In the genomic region with DNA sequence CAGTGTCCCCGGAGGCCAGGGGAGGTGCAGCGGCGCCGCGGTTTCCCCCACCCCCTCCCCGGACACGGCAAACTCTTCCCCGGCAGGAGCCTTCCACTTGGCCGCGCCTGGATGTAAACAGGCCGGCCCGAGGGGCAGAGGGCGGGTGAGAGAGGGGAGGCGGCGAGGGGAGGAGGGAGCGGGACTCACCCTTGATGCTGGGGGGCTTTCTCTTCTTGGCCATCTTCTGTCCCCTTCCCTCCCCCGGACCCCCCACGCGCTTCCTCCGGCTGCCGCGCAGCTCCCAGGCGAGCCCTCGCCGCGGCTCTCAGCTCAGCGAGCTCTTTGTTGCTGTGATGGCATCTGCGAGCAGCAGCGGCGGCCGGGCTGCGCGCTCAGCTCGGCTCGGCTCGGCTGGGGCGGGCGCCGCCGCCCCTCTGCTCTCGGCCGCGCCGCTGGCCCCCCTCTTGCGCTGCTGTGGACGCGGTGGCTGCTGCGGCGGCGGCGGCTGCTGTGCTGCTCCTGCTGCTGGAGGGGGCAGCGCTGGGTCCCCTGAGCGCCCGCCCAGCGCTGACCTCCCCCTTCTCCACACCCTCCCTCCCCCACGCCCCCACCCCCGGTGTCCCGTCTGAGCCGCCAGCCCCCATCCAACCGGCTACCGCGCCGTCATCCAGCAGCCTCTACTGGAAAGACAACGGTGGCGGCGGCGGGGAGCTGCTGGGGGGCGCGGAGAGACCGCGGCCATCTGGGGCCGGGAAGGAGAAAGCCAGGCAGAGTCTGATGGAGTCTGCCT, we compare ENCODE assay signal across 8 cellular contexts. TPM values are rescaled to one million over a fixed set of nuclear protein-coding genes. Genes with fewer than 3 reads are reported as not detected.
DNase-seq lines count a peak whose midpoint lies in the region; ATAC-seq and TF ChIP-seq lines count a peak whose summit lies in the region.

No MANE protein-coding gene starts in this region.

- H3K9me3 Mint-ChIP-seq in T-cell, result peaks cover 0 to 6% (median 3%) of the 10 kb centered on the region in 3 donors

- H3K27me3 Mint-ChIP-seq in T-cell, result peaks cover 72 to 74% of the 10 kb centered on the region in 2 donors

- H3K36me3 ChIP-seq in right lobe of liver (no peaks in the 10 kb centered on the region), testis (ENCODE audit: low read depth, missing control alignments) (no peaks in the 10 kb centered on the region)

- H3K4me1 ChIP-seq in right lobe of liver (no peaks in the 10 kb centered on the region), testis (peaks cover 14% of the 10 kb centered on the region)

- TF ChIP-seq POLR2A in right lobe of liver (IDR thresholded peaks at IDR 0.05), result no peak
- TF ChIP-seq POLR2A in testis (IDR thresholded peaks at IDR 0.05), result no peak

- TF ChIP-seq CTCF in GM12865 (IDR thresholded peaks at IDR 0.05; ENCODE audit: insufficient read depth, low read depth, low read length, missing control alignments) (no peak), dorsolateral prefrontal cortex (IDR thresholded peaks at IDR 0.05 in 54 of 56, conservative IDR thresholded peaks at IDR 0.05 in 2 of 56; ENCODE audit: low read depth in 1 of 56, partially characterized antibody in 56 of 56) (peak in 1 of 56 donors; percentile 3), right lobe of liver (IDR thresholded peaks at IDR 0.05) (no peak), testis (IDR thresholded peaks at IDR 0.05) (no peak)

- POLR2A ChIA-PET in T-cell (lab: Charles Lee), result no interaction called here

- H3K27me3 ChIP-seq in dorsolateral prefrontal cortex, result peaks cover 0 to 20% (median 0%) of the 10 kb centered on the region in 45 donors
- H3K27me3 ChIP-seq in right lobe of liver, result peaks cover 0 to 5% of the 10 kb centered on the region in 2 donors
- H3K27me3 ChIP-seq in testis, result no peaks in the 10 kb centered on the region

- H3K36me3 Mint-ChIP-seq in T-cell, result no peaks in the 10 kb centered on the region

- intact Hi-C loops in dorsolateral prefrontal cortex (cut with DNase I) (no loop called here), right lobe of liver (cut with DNase I) (no loop called here), testis (cut with DNase I; ENCODE audit: low total_unique reads) (no loop called here)

- peak overlapping the region; percentile 53 to 68 (median 64) for H3K4me3 Mint-ChIP-seq in T-cell

- CTCF ChIA-PET in T-cell (lab: Charles Lee), result no interaction called here

- ATAC-seq in HG02870 (IDR thresholded peaks at IDR 0.05; ENCODE audit: unreplicated experiment) (peak; percentile 33), T-cell (replicated peaks in 1 of 4) (peak; percentile 57 to 72 (median 60)), right lobe of liver (peak; percentile 76 to 79 (median 77)), GM21526 (IDR thresholded peaks at IDR 0.05; ENCODE audit: low FRiP score, unreplicated experiment) (no peak)

- peak overlapping the region in 49 of 59 donors; percentile 15 to 83 (median 66) for H3K27ac ChIP-seq in dorsolateral prefrontal cortex
- H3K27ac ChIP-seq in right lobe of liver, result no peak overlapping the region
- H3K27ac ChIP-seq in testis, result no peak overlapping the region

- WGBS in right lobe of liver (ENCODE audit: insufficient coverage, low coverage, low lambda C conversion rate, missing lambda C conversion rate), result 3% methylated on average over 13 of the region's 72 CpGs
- 1% methylated on average over 65 of the region's 72 CpGs; no CpG with 5 or more reads in 1 of the 2 donors for WGBS in testis, 2 donors

- H3K9me3 ChIP-seq in right lobe of liver (no peaks in the 10 kb centered on the region), testis (no peaks in the 10 kb centered on the region)

- DNase-seq in GM12865 (ENCODE audit: low read depth) (no peak), T-cell (peak in 6 of 34 experiments; percentile 4 to 23 (median 11)), dorsolateral prefrontal cortex (peak in 7 of 10 donors; percentile 10 to 64 (median 37)), right lobe of liver (peak in 2 of 3 donors; percentile 43 to 51), testis (peak; percentile 29), AML-193 (lab: John Stamatoyannopoulos, UW) (no peak)

- H3K4me3 ChIP-seq in GM12865 (ENCODE audit: low read depth, low read length) (peak overlapping the region; percentile 11), dorsolateral prefrontal cortex (peak overlapping the region; percentile 47 to 87 (median 68)), right lobe of liver (peak overlapping the region in 2 of 3 donors; percentile 20 to 29), testis (peak overlapping the region; percentile 29 to 54)

- H3K4me1 Mint-ChIP-seq in T-cell, result peaks cover 20 to 28% (median 22%) of the 10 kb centered on the region in 3 donors

- H3K27ac Mint-ChIP-seq in T-cell, result no peak overlapping the region

RNA-seq across cellular contexts. Expression of a gene that starts 4.9 kb away (rescaled TPM):
- total RNA-seq in T-cell (1 to 10 TPM in 2 of 5 donors, under 1 TPM in 2, not detected in 1; 0.06 to 2.4 (median 0.84) TPM), dorsolateral prefrontal cortex (10 to 100 TPM in 16 of 120 experiments, 1 to 10 TPM in 104; 3.0 to 13.2 (median 7.8) TPM), right lobe of liver (1 to 10 TPM in 1 of 6 experiments, under 1 TPM in 4, not detected in 1; 0.14 to 1.4 (median 0.59) TPM), testis (1 to 10 TPM; 4.9 TPM)
- 10.6 TPM for polyA plus RNA-seq in testis (ENCODE audit: insufficient read depth, low read depth, low replicate concordance)

Comparison
In these comparisons a context has a peak if more than half of its experiments do, and no peak if none do; other contexts are left out.
1. DNase-seq: peak in dorsolateral prefrontal cortex (7 of 10), right lobe of liver (2 of 3) and testis (single experiment); none in GM12865 (single experiment) and AML-193 (0 of 2).
2. H3K4me3 ChIP-seq: peak in every context shown above with its lines; median percentile 68 in dorsolateral prefrontal cortex; 42 in testis; 24 in right lobe of liver; 11 in GM12865.
3. H3K27ac ChIP-seq: peak in dorsolateral prefrontal cortex (49 of 59); none in right lobe of liver (0 of 3) and testis (0 of 2).